In the genomic region with DNA sequence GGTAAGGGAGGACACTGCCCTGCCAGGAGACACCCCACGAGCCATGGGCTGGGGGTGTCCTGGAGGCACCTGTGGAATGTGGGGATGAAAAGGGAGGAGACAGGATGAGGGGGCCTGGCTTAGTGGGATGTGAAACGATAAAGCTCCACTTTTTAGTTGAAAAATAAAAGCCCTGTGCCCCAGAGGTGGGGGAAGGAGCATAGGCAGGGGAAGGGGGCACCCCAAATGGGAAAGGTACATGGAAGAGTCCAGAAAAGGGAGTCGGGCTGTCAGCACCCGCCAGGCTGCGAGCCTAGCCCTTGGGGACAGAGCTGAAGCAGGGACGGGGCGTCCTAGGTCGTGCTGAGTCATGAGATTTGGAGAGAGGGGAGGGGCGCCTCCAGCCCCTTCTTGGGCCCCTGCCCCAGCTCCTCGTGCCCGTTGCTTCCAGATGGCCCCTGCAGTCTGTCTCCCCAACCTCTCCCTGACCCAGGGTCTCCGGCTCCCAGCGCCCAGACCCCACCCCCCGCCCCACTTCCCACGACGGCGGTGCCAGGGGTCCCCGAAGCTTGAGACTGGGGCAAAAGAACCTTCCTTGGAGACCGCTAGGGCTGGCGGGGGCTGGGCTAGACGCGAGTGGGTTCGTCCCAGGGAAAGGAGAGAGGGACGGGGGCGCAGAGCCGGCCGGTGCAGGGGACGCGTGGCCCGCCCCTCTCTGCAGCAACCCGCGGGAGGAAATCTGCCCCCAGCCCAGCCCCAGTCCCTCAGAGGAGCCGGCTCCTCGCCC, we compare ENCODE assay signal across 12 cellular contexts. TPM values are rescaled to one million over a fixed set of nuclear protein-coding genes. Genes with fewer than 3 reads are reported as not detected.
A peak's percentile ranks its signal among the peaks of the same experiment; 100 is the strongest.
DNase-seq lines count a peak whose midpoint lies in the region; ATAC-seq and TF ChIP-seq lines count a peak whose summit lies in the region.
"Had no signal": no experiment of that assay in that cellular context is flagged by ENCODE, and none has a peak within 500 bp of the region (broad histone marks: within the 10 kb centered on the region; RNA-seq: fewer than 3 reads in every experiment).

No MANE protein-coding gene starts in this region.

- H4K20me1 ChIP-seq in neural cell (ENCODE audit: insufficient read depth) = no peaks in the 10 kb centered on the region

- H3K27ac ChIP-seq in cardiac muscle cell (no peak overlapping the region), esophagus squamous epithelium (no peak overlapping the region), neural cell (ENCODE audit: low read length) (no peak overlapping the region), aorta (ENCODE audit: low read depth in 1 of 2, low read length in 2 of 2) (no peak overlapping the region)
- H3K27ac ChIP-seq: HL-60 had no signal

- H3K4me2 ChIP-seq in neural cell (ENCODE audit: low read length) = peak overlapping the region; percentile 59

- DNase-seq in cardiac muscle cell (ENCODE audit: low read depth in 1 of 2, low spot score in 1 of 2) = no peak
- no peak for DNase-seq in cardiac septum (ENCODE audit: low spot score)
- no peak for DNase-seq in esophagus squamous epithelium (lab: John Stamatoyannopoulos, UW)
- DNase-seq in aorta = no peak
- no peak for DNase-seq in HUDEP-2 (lab: John Stamatoyannopoulos, UW; ENCODE audit: unreplicated experiment in 76 of 76)
- no peak for DNase-seq in NK-92 treated with Interleukin-12 subunit alpha and Interleukin-12 subunit beta, amount 100 ng/mL, for 24 hours (lab: John Stamatoyannopoulos, UW)
- DNase-seq: activated CD8-positive, alpha-beta memory T cell treated with anti-CD3 and anti-CD28 coated beads, Interleukin-2, amount 50 U/mL, for 4 hours; NCI-H1417 treated with DMSO at 0.1 percent for 48 hours; T-helper 9 cell had no signal

- H3K9me2 ChIP-seq in neural cell (ENCODE audit: insufficient read depth, low read length) = no peaks in the 10 kb centered on the region

- no peak overlapping the region for H2AFZ ChIP-seq in neural cell (ENCODE audit: low read depth, low read length)

- intact Hi-C loops in cardiac septum (cut with DNase I) (loop anchor here (10.0 kb wide), 2 partner anchors 205 to 245 kb away; no protein-coding TSS in a partner anchor), esophagus squamous epithelium (cut with DNase I) (loop anchor here (10.0 kb wide), 2 partner anchors 365 to 525 kb away; a partner anchor contains a TSS), aorta (cut with DNase I) (no loop called here)

- H3K4me1 ChIP-seq in cardiac muscle cell (ENCODE audit: low read depth) (peaks cover 6% of the 10 kb centered on the region), esophagus squamous epithelium (peaks cover 11 to 28% (median 16%) of the 10 kb centered on the region in 3 donors), aorta (ENCODE audit: control insufficient read depth in 1 of 2, insufficient read depth in 2 of 2, low read length in 2 of 2) (no peaks in the 10 kb centered on the region)

- no peak for TF ChIP-seq RAD21 in neural cell (conservative IDR thresholded peaks at IDR 0.05)

- H3K27me3 ChIP-seq in cardiac muscle cell (peaks cover 88% of the 10 kb centered on the region), esophagus squamous epithelium (peaks cover 13 to 96% (median 19%) of the 10 kb centered on the region in 4 donors), neural cell (ENCODE audit: insufficient read depth, low read depth, low read length) (peaks cover 60% of the 10 kb centered on the region), aorta (ENCODE audit: control insufficient read depth in 1 of 2, insufficient read depth in 2 of 2, low read length in 1 of 2) (no peaks in the 10 kb centered on the region)

- H3K36me3 ChIP-seq in cardiac muscle cell (no peaks in the 10 kb centered on the region), esophagus squamous epithelium (no peaks in the 10 kb centered on the region), neural cell (ENCODE audit: insufficient read depth, low read length) (no peaks in the 10 kb centered on the region), aorta (ENCODE audit: control insufficient read depth in 1 of 2, insufficient read depth in 2 of 2, low read length in 1 of 2) (no peaks in the 10 kb centered on the region)

- no peaks in the 10 kb centered on the region for H3K79me2 ChIP-seq in neural cell (replicated peaks; ENCODE audit: insufficient read depth, low read length)

- no peak for TF ChIP-seq POLR2A in esophagus squamous epithelium (IDR thresholded peaks at IDR 0.05)

- H3F3A ChIP-seq in neural cell (ENCODE audit: insufficient read depth, low read length, poor library complexity, severe bottlenecking) = no peaks in the 10 kb centered on the region

- H3K9me3 ChIP-seq in cardiac muscle cell (ENCODE audit: low read depth) (no peaks in the 10 kb centered on the region), esophagus squamous epithelium (no peaks in the 10 kb centered on the region), neural cell (ENCODE audit: low read length) (no peaks in the 10 kb centered on the region), aorta (ENCODE audit: control insufficient read depth, low read length) (no peaks in the 10 kb centered on the region)

- H3K4me3 ChIP-seq in cardiac muscle cell = peak overlapping the region; percentile 35
- peak overlapping the region in 3 of 4 donors; percentile 27 to 54 (median 31) for H3K4me3 ChIP-seq in esophagus squamous epithelium
- peak overlapping the region; percentile 73 for H3K4me3 ChIP-seq in neural cell (ENCODE audit: low read length)
- H3K4me3 ChIP-seq in aorta (ENCODE audit: low read length in 2 of 2) = no peak overlapping the region

- TF ChIP-seq CTCF in cardiac muscle cell (IDR thresholded peaks at IDR 0.05; ENCODE audit: low read depth, low read length) (no peak), esophagus squamous epithelium (IDR thresholded peaks at IDR 0.05) (no peak), neural cell (IDR thresholded peaks at IDR 0.05; ENCODE audit: poor library complexity, severe bottlenecking) (no peak)

- ATAC-seq in aorta (ENCODE audit: low FRiP score) (peak; percentile 12), GM18519 (IDR thresholded peaks at IDR 0.05; ENCODE audit: low FRiP score, unreplicated experiment) (no peak)

- 3 to 5% methylated on average over 9 of the region's 34 CpGs for WGBS in esophagus squamous epithelium, 2 donors
- WGBS in aorta, 2 donors = 2 to 4% methylated on average over 30 to 34 of the region's 34 CpGs

- TF ChIP-seq EP300 in neural cell (conservative IDR thresholded peaks at IDR 0.05; ENCODE audit: poor library complexity, severe bottlenecking) = no peak

- H3K9ac ChIP-seq in neural cell (ENCODE audit: low read length) = no peak overlapping the region

TF ChIP-seq in neural cell, 6 proteins besides CTCF, POLR2A, EP300 and RAD21:
- no peak for TF ChIP-seq EZH2 (IDR thresholded peaks at IDR 0.05; ENCODE audit: borderline replicate concordance, insufficient read depth, low read length, poor library complexity, severe bottlenecking)
- TF ChIP-seq, protein P1, sequence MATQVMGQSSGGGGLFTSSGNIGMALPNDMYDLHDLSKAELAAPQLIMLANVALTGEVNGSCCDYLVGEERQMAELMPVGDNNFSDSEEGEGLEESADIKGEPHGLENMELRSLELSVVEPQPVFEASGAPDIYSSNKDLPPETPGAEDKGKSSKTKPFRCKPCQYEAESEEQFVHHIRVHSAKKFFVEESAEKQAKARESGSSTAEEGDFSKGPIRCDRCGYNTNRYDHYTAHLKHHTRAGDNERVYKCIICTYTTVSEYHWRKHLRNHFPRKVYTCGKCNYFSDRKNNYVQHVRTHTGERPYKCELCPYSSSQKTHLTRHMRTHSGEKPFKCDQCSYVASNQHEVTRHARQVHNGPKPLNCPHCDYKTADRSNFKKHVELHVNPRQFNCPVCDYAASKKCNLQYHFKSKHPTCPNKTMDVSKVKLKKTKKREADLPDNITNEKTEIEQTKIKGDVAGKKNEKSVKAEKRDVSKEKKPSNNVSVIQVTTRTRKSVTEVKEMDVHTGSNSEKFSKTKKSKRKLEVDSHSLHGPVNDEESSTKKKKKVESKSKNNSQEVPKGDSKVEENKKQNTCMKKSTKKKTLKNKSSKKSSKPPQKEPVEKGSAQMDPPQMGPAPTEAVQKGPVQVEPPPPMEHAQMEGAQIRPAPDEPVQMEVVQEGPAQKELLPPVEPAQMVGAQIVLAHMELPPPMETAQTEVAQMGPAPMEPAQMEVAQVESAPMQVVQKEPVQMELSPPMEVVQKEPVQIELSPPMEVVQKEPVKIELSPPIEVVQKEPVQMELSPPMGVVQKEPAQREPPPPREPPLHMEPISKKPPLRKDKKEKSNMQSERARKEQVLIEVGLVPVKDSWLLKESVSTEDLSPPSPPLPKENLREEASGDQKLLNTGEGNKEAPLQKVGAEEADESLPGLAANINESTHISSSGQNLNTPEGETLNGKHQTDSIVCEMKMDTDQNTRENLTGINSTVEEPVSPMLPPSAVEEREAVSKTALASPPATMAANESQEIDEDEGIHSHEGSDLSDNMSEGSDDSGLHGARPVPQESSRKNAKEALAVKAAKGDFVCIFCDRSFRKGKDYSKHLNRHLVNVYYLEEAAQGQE (IDR thresholded peaks at IDR 0.05; ENCODE audit: borderline replicate concordance) = no peak
- no peak for TF ChIP-seq MXI1 (conservative IDR thresholded peaks at IDR 0.05; ENCODE audit: poor library complexity, severe bottlenecking)
- no peak for TF ChIP-seq POLR2AphosphoS5 (IDR thresholded peaks at IDR 0.05)
- TF ChIP-seq TAF1 (IDR thresholded peaks at IDR 0.05; ENCODE audit: low read depth) = no peak
- no peak for TF ChIP-seq SMC3 (conservative IDR thresholded peaks at IDR 0.05; ENCODE audit: poor library complexity)

RNA-seq across cellular contexts. Expression of a gene that starts 0.8 kb away (rescaled TPM):
- total RNA-seq in cardiac muscle cell (0.03 TPM in 1 of 2 replicates, not detected in the other), cardiac septum (not detected), esophagus squamous epithelium (not detected), aorta (under 1 TPM; 0.03 to 0.09 TPM)
- polyA plus RNA-seq in cardiac muscle cell (0.46 and 0.68 TPM in 2 replicates), neural cell (0.04 and 0.16 TPM in 2 replicates), aorta (under 1 TPM in 1 of 2 donors, not detected in 1; 0.05 TPM)
- 0.23 and 0.24 TPM in 2 replicates for polyA minus RNA-seq in neural cell

Comparison
In these comparisons a context has a peak if more than half of its experiments do, and no peak if none do; other contexts are left out.
1. H3K4me3 ChIP-seq: peak in cardiac muscle cell (single experiment), esophagus squamous epithelium (3 of 4) and neural cell (single experiment); none in aorta (0 of 2).
2. intact Hi-C loops: an anchor here in cardiac septum (10.0 kb wide) and esophagus squamous epithelium (10.0 kb wide); none called in aorta.